Comparison of ENCODE assay signal across 21 cellular contexts in the genomic region with DNA sequence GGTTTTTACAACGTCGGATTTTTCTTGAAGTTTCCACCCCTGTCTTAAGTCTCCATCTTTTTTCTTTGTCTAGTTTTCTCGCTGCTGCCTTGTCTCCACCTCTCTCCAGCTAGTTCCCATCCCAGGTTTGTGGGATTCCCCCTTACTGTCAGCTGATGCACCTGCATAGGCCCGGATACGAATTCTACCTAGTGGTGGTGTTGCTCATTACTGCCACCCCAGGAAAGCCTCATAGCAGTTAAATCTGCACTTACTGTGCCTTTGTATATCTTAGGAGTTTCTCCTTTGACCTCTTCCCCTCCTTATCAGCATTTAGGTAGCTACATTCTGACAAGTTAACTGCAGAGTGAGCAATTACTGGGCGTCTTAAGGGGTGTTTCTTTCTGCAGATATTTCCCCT.
"Had no signal": no experiment of that assay in that cellular context is flagged by ENCODE, and none has a peak within 500 bp of the region (broad histone marks: within the 10 kb centered on the region; RNA-seq: fewer than 3 reads in every experiment).

No MANE protein-coding gene starts in this region.

- H3K27ac ChIP-seq: colonic mucosa, heart left ventricle, neutrophil, psoas muscle, spleen had no signal

- H3K9me3 ChIP-seq: colonic mucosa, neutrophil, psoas muscle, spleen had no signal

- H3K4me3 ChIP-seq: colonic mucosa, heart left ventricle, psoas muscle, spleen had no signal

- H3K36me3 ChIP-seq: colonic mucosa, heart left ventricle, neutrophil, spleen had no signal

- H3K27ac Mint-ChIP-seq: naive thymus-derived CD4-positive, alpha-beta T cell; nephron progenitor cell; stimulated activated naive B cell treated with anti-CD40 and anti-IgM and Interleukin-4, amounts not matched to agents 10 μg/mL and 1 μg/mL and 100 μg/mL, for 72 hours; stimulated activated naive CD8-positive, alpha-beta T cell treated with anti-CD3 and anti-CD28 coated beads, Interleukin-15, amount 100 ng/mL, for 72 hours had no signal

- H3K4me3 Mint-ChIP-seq: naive thymus-derived CD4-positive, alpha-beta T cell; nephron progenitor cell; stimulated activated naive B cell treated with anti-CD40 and anti-IgM and Interleukin-4, amounts not matched to agents 10 μg/mL and 1 μg/mL and 100 μg/mL, for 72 hours; stimulated activated naive CD8-positive, alpha-beta T cell treated with anti-CD3 and anti-CD28 coated beads, Interleukin-15, amount 100 ng/mL, for 72 hours had no signal

- DNase-seq: colonic mucosa; effector CD4-positive, alpha-beta T cell; heart left ventricle; hippocampal formation; kidney glomerular epithelial cell; mammary epithelial cell; naive thymus-derived CD4-positive, alpha-beta T cell; nephron progenitor cell; psoas muscle; spleen; stimulated activated CD4-positive, alpha-beta T cell treated with anti-CD3 and anti-CD28 coated beads, Interleukin-15, amount 100 ng/mL, for 24 hours; stimulated activated CD4-positive, alpha-beta T cell treated with anti-CD3 and anti-CD28 coated beads, Interleukin-2, amount 100 ng/mL, for 24 hours; stimulated activated CD4-positive, alpha-beta T cell treated with anti-CD3 and anti-CD28 coated beads, Interleukin-4, amount 100 ng/mL, for 4 hours; stimulated activated naive B cell treated with anti-CD40 and anti-IgM and Interleukin-4, amounts not matched to agents 10 μg/mL and 1 μg/mL and 100 μg/mL, for 72 hours; stimulated activated naive CD8-positive, alpha-beta T cell treated with anti-CD3 and anti-CD28 coated beads, Interleukin-15, amount 100 ng/mL, for 72 hours; substantia nigra; trophoblast cell had no signal

- H3K27me3 ChIP-seq: colonic mucosa, heart left ventricle, neutrophil, spleen had no signal

- H3K4me1 Mint-ChIP-seq: naive thymus-derived CD4-positive, alpha-beta T cell; nephron progenitor cell; stimulated activated naive B cell treated with anti-CD40 and anti-IgM and Interleukin-4, amounts not matched to agents 10 μg/mL and 1 μg/mL and 100 μg/mL, for 72 hours; stimulated activated naive CD8-positive, alpha-beta T cell treated with anti-CD3 and anti-CD28 coated beads, Interleukin-15, amount 100 ng/mL, for 72 hours had no signal

- ATAC-seq: esophagus mucosa; heart left ventricle; left lobe of liver; naive thymus-derived CD4-positive, alpha-beta T cell; psoas muscle; sciatic nerve; stimulated activated naive B cell treated with anti-CD40 and anti-IgM and Interleukin-4, amounts not matched to agents 10 μg/mL and 1 μg/mL and 100 μg/mL, for 72 hours; stimulated activated naive CD8-positive, alpha-beta T cell treated with anti-CD3 and anti-CD28 coated beads, Interleukin-15, amount 100 ng/mL, for 72 hours had no signal

- H3K27me3 Mint-ChIP-seq: naive thymus-derived CD4-positive, alpha-beta T cell; stimulated activated naive B cell treated with anti-CD40 and anti-IgM and Interleukin-4, amounts not matched to agents 10 μg/mL and 1 μg/mL and 100 μg/mL, for 72 hours; stimulated activated naive CD8-positive, alpha-beta T cell treated with anti-CD3 and anti-CD28 coated beads, Interleukin-15, amount 100 ng/mL, for 72 hours had no signal

- H3K9me3 Mint-ChIP-seq: stimulated activated naive B cell treated with anti-CD40 and anti-IgM and Interleukin-4, amounts not matched to agents 10 μg/mL and 1 μg/mL and 100 μg/mL, for 72 hours had no signal

- H3K36me3 Mint-ChIP-seq: naive thymus-derived CD4-positive, alpha-beta T cell; stimulated activated naive B cell treated with anti-CD40 and anti-IgM and Interleukin-4, amounts not matched to agents 10 μg/mL and 1 μg/mL and 100 μg/mL, for 72 hours had no signal

- H3K4me1 ChIP-seq: colonic mucosa, heart left ventricle, psoas muscle, spleen had no signal
